Comparison of ENCODE assay signal across 11 cellular contexts in the genomic region with DNA sequence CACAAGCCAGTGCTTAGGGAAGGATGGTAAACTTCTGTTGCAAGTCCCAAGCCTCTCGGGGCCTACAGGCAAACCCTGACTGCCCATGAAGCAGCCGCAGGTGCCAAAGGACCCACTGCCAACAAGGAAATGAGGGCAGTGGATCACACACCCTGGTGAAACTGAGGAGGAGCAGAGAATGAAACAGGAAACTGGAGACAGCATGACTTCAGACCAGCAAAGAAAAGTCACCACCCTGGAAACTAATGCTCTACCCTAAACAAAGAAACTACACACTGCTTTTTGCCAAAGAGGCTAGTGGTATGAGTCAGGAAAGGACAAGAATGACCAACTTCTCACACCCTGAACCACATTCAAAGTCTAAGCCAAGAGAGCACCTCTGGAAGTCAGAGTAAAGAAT.
A peak's percentile ranks its signal among the peaks of the same experiment; 100 is the strongest.
DNase-seq lines count a peak whose midpoint lies in the region; ATAC-seq and TF ChIP-seq lines count a peak whose summit lies in the region.
"Had no signal": no experiment of that assay in that cellular context is flagged by ENCODE, and none has a peak within 500 bp of the region (broad histone marks: within the 10 kb centered on the region; RNA-seq: fewer than 3 reads in every experiment).

No MANE protein-coding gene starts in this region.

- H3K4me3 ChIP-seq in BLaER1 treated with 17β-estradiol and CSF1 and Interleukin-3, amounts not matched to agents 10 nM and 100 nM, result no peak overlapping the region
- H3K4me3 ChIP-seq in lower lobe of right lung, result no peak overlapping the region
- H3K4me3 ChIP-seq: thyroid gland had no signal

- H3K27ac ChIP-seq in BLaER1 treated with 17β-estradiol and CSF1 and Interleukin-3, amounts not matched to agents 10 nM and 100 nM, result no peak overlapping the region
- no peak overlapping the region for H3K27ac ChIP-seq in lower lobe of right lung
- H3K27ac ChIP-seq: thyroid gland had no signal

- H3K36me3 ChIP-seq in BLaER1 treated with 17β-estradiol and CSF1 and Interleukin-3, amounts not matched to agents 10 nM and 100 nM, result no peaks in the 10 kb centered on the region
- H3K36me3 ChIP-seq in lower lobe of right lung, result no peaks in the 10 kb centered on the region
- H3K36me3 ChIP-seq: thyroid gland had no signal

- no peaks in the 10 kb centered on the region for H4K20me1 ChIP-seq in BLaER1 treated with 17β-estradiol and CSF1 and Interleukin-3, amounts not matched to agents 10 nM and 100 nM

- no peaks in the 10 kb centered on the region for H3K9me3 ChIP-seq in BLaER1 treated with 17β-estradiol and CSF1 and Interleukin-3, amounts not matched to agents 10 nM and 100 nM (replicated peaks in 1 of 11)
- H3K9me3 ChIP-seq in lower lobe of right lung, result no peaks in the 10 kb centered on the region
- H3K9me3 ChIP-seq: thyroid gland had no signal

- peak overlapping the region in 9 of 11 experiments; percentile 2 to 47 (median 36); a peak in 11 of 22 replicates for H3K4me2 ChIP-seq in BLaER1 treated with 17β-estradiol and CSF1 and Interleukin-3, amounts not matched to agents 10 nM and 100 nM

- intact Hi-C loops in lower lobe of right lung (cut with DNase I), result no loop called here

- no peaks in the 10 kb centered on the region for H3K27me3 ChIP-seq in BLaER1 treated with 17β-estradiol and CSF1 and Interleukin-3, amounts not matched to agents 10 nM and 100 nM
- no peaks in the 10 kb centered on the region for H3K27me3 ChIP-seq in lower lobe of right lung (ENCODE audit: low read depth)
- H3K27me3 ChIP-seq: thyroid gland had no signal

- H3K9ac ChIP-seq in BLaER1 treated with 17β-estradiol and CSF1 and Interleukin-3, amounts not matched to agents 10 nM and 100 nM, result no peak overlapping the region

- ATAC-seq in HG02798 (IDR thresholded peaks at IDR 0.05; ENCODE audit: poor library complexity, unreplicated experiment) (peak; percentile 35), lower lobe of right lung (peak in 1 of 2 donors; percentile 42), GM21619 (IDR thresholded peaks at IDR 0.05; ENCODE audit: unreplicated experiment) (no peak), HG02884 (IDR thresholded peaks at IDR 0.05; ENCODE audit: unreplicated experiment) (no peak), GM18498 (IDR thresholded peaks at IDR 0.05; ENCODE audit: unreplicated experiment) (no peak)
- ATAC-seq: T-helper 17 cell had no signal

- DNase-seq in astrocyte of the hippocampus (ENCODE audit: low read depth, low spot score), result peak; percentile 58
- peak; percentile 52 for DNase-seq in lower lobe of right lung
- DNase-seq in activated CD4-positive, CD25-positive, alpha-beta regulatory T cell (lab: John Stamatoyannopoulos, UW), result no peak
- DNase-seq: NCI-H526, T-helper 17 cell, thyroid gland had no signal

- peaks cover 0 to 14% (median 8%) of the 10 kb centered on the region in 10 experiments; a peak in 16 of 20 replicates for H3K4me1 ChIP-seq in BLaER1 treated with 17β-estradiol and CSF1 and Interleukin-3, amounts not matched to agents 10 nM and 100 nM
- H3K4me1 ChIP-seq in lower lobe of right lung, result no peaks in the 10 kb centered on the region

- no peak for TF ChIP-seq CTCF in lower lobe of right lung (IDR thresholded peaks at IDR 0.05)

Comparison
In these comparisons a context has a peak if more than half of its experiments do, and no peak if none do; other contexts are left out.
1. DNase-seq: peak in astrocyte of the hippocampus (single experiment) and lower lobe of right lung (single experiment); none in activated CD4-positive, CD25-positive, alpha-beta regulatory T cell (0 of 4).